Comparison of ENCODE assay signal across 35 cellular contexts in genomic region chr12:122141911-122142725, GRCh38. TPM values are rescaled to one million over a fixed set of nuclear protein-coding genes. Genes with fewer than 3 reads are reported as not detected.
"Had no signal": no experiment of that assay in that cellular context is flagged by ENCODE, and none has a peak within 500 bp of the region (broad histone marks: within the 10 kb centered on the region; RNA-seq: fewer than 3 reads in every experiment).

No MANE protein-coding gene starts in this region.

- ATAC-seq: gastroesophageal sphincter; stimulated activated naive B cell treated with anti-CD40 and anti-IgM and Interleukin-4, amounts not matched to agents 10 μg/mL and 1 μg/mL and 100 μg/mL, for 72 hours had no signal

- H3K36me3 ChIP-seq: ovary had no signal

- H3K9me3 Mint-ChIP-seq: activated naive CD8-positive, alpha-beta T cell treated with anti-CD3 and anti-CD28 coated beads, Interleukin-2, amount 10 ng/mL, durations not matched to agents 7 days and 5 days; brain; nephron; stimulated activated naive B cell treated with anti-CD40 and anti-IgM and Interleukin-4, amounts not matched to agents 10 μg/mL and 1 μg/mL and 100 μg/mL, for 72 hours had no signal

- H3K27ac Mint-ChIP-seq: activated naive CD8-positive, alpha-beta T cell treated with anti-CD3 and anti-CD28 coated beads, Interleukin-2, amount 10 ng/mL, durations not matched to agents 7 days and 5 days; brain; nephron; stimulated activated naive B cell treated with anti-CD40 and anti-IgM and Interleukin-4, amounts not matched to agents 10 μg/mL and 1 μg/mL and 100 μg/mL, for 72 hours had no signal

- H3K27me3 ChIP-seq: ascending aorta, cardiac muscle cell, colonic mucosa, gastroesophageal sphincter, left lung, neutrophil, ovary, sigmoid colon, tibial nerve had no signal

- DNase-seq: activated CD4-positive, alpha-beta T cell treated with anti-CD3 and anti-CD28 coated beads for 4 hours; activated CD4-positive, alpha-beta T cell treated with anti-CD3 and anti-CD28 coated beads, Interleukin-2, amount 50 U/mL, for 48 hours; activated CD8-positive, alpha-beta memory T cell treated with anti-CD3 and anti-CD28 coated beads for 24 hours; activated effector memory CD4-positive, alpha-beta T cell treated with Interleukin-2 at 50 U/mL for 16 hours; activated naive CD4-positive, alpha-beta T cell treated with Interleukin-2 at 50 U/mL for 16 hours; activated naive CD8-positive, alpha-beta T cell treated with anti-CD3 and anti-CD28 coated beads, Interleukin-2, amount 10 ng/mL, durations not matched to agents 7 days and 5 days; cerebellar nuclear complex; colonic mucosa; effector memory CD4-positive, alpha-beta T cell; erythroblast; kidney glomerular epithelial cell; left lung; mesendoderm; ovary; sigmoid colon; stimulated activated CD4-positive, alpha-beta T cell treated with anti-CD3 and anti-CD28 coated beads, Interleukin-15, amount 100 ng/mL, for 24 hours; stimulated activated CD4-positive, alpha-beta T cell treated with anti-CD3 and anti-CD28 coated beads, Interleukin-2, amount 100 ng/mL, for 24 hours; stimulated activated naive B cell treated with anti-CD40 and anti-IgM and Interleukin-4, amounts not matched to agents 10 μg/mL and 1 μg/mL and 100 μg/mL, for 72 hours had no signal

- FAIRE-seq: TTC549 had no signal

- H3K4me3 ChIP-seq: ascending aorta, cardiac muscle cell, colonic mucosa, gastroesophageal sphincter, left lung, lung, ovary, prostate gland, sigmoid colon, smooth muscle cell, tibial nerve had no signal

- H3K4me2 ChIP-seq: smooth muscle cell had no signal

- H3K9me3 ChIP-seq: ascending aorta, colonic mucosa, gastroesophageal sphincter, left lung, neutrophil, ovary, prostate gland, sigmoid colon, tibial nerve had no signal

- H3K27ac ChIP-seq: ascending aorta, cardiac muscle cell, colonic mucosa, gastroesophageal sphincter, left lung, neutrophil, ovary, prostate gland, sigmoid colon, tibial nerve, VCaP had no signal

- H3K4me1 ChIP-seq: ascending aorta, colonic mucosa, gastroesophageal sphincter, left lung, prostate gland, sigmoid colon, tibial nerve had no signal

RNA-seq across cellular contexts. Expression of gene IL31, which starts 31.9 kb away (rescaled TPM):
- total RNA-seq: activated naive CD8-positive, alpha-beta T cell treated with anti-CD3 and anti-CD28 coated beads, Interleukin-2, amount 10 ng/mL, durations not matched to agents 7 days and 5 days; ascending aorta; cardiac muscle cell; colonic mucosa; dermis microvascular lymphatic vessel endothelial cell; gastroesophageal sphincter; left lung; lung; mononuclear cell; ovary; prostate gland; sigmoid colon; smooth muscle cell; T-helper 1 cell treated with Interleukin-12 subunit alpha and Interleukin-12 subunit beta and Interleukin-4 antibody, amounts not matched to agents 30 ng/mL and 1 ng/mL, for 36 hours; temporal lobe; tibial nerve; urinary bladder had no signal
- polyA plus RNA-seq: cardiac muscle cell, lung, ovary, sigmoid colon, smooth muscle cell, urinary bladder had no signal

RNA-seq across cellular contexts. Expression of gene LRRC43, which starts 40.8 kb away (rescaled TPM):
- total RNA-seq: ascending aorta; smooth muscle cell; T-helper 1 cell treated with Interleukin-12 subunit alpha and Interleukin-12 subunit beta and Interleukin-4 antibody, amounts not matched to agents 30 ng/mL and 1 ng/mL, for 36 hours; urinary bladder had no signal
